ENCODE assay signal across 8 cellular contexts in genomic region chrX:11770320-11770719, GRCh38. TPM values are rescaled to one million over a fixed set of nuclear protein-coding genes. Genes with fewer than 3 reads are reported as not detected.
DNase-seq lines count a peak whose midpoint lies in the region; ATAC-seq and TF ChIP-seq lines count a peak whose summit lies in the region.

No MANE protein-coding gene starts in this region.

- H3K4me3 ChIP-seq in MG63 (no peak overlapping the region), brain microvascular endothelial cell (ENCODE audit: low read depth, low read length) (no peak overlapping the region), kidney epithelial cell (ENCODE audit: low read depth, low read length) (no peak overlapping the region), stomach (no peak overlapping the region)

- H3K36me3 ChIP-seq in MG63 (peaks cover 3% of the 10 kb centered on the region), brain microvascular endothelial cell (replicated peaks) (no peaks in the 10 kb centered on the region), kidney epithelial cell (ENCODE audit: control insufficient read depth, insufficient read depth, low read length) (peaks cover 1% of the 10 kb centered on the region), stomach (peaks cover 0 to 74% (median 57%) of the 10 kb centered on the region in 4 donors)

- H3K27ac ChIP-seq in brain microvascular endothelial cell (no peak overlapping the region), stomach (no peak overlapping the region)

- DNase-seq in NCI-H1092 treated with DMSO at 0.1 percent for 48 hours (lab: John Stamatoyannopoulos, UW) (peak; percentile 77), NCI-H1092 (lab: John Stamatoyannopoulos, UW) (no peak), MG63 (peak; percentile 15), SKM-1 (lab: John Stamatoyannopoulos, UW; ENCODE audit: unreplicated experiment) (peak; percentile 28), brain microvascular endothelial cell (peak; percentile 28), kidney epithelial cell (ENCODE audit: low read depth) (no peak), stomach (peak; percentile 49)

- intact Hi-C loops in stomach (cut with DNase I; ENCODE audit: low total_unique reads) = no loop called here

- no peaks in the 10 kb centered on the region for H3K4me1 ChIP-seq in stomach

- H3K27me3 ChIP-seq in MG63 = no peaks in the 10 kb centered on the region
- H3K27me3 ChIP-seq in brain microvascular endothelial cell (replicated peaks) = no peaks in the 10 kb centered on the region
- no peaks in the 10 kb centered on the region for H3K27me3 ChIP-seq in kidney epithelial cell (ENCODE audit: control insufficient read depth, insufficient read depth, low read length)
- no peaks in the 10 kb centered on the region for H3K27me3 ChIP-seq in stomach

- in situ Hi-C loops in brain microvascular endothelial cell (cut with HindIII; ENCODE audit: low pct_ligation_motif_present, low sequenced_read_pairs) = no loop called here

- peak; percentile 83 for TF ChIP-seq CTCF in brain microvascular endothelial cell (IDR thresholded peaks at IDR 0.05; ENCODE audit: low read depth, low read length, missing control alignments)
- peak; percentile 82 for TF ChIP-seq CTCF in kidney epithelial cell (IDR thresholded peaks at IDR 0.05; ENCODE audit: insufficient read depth, low read length, poor library complexity, severe bottlenecking)
- TF ChIP-seq CTCF in stomach (IDR thresholded peaks at IDR 0.05) = peak in 5 of 7 experiments; percentile 30 to 82 (median 70)

- no peak for TF ChIP-seq POLR2A in stomach (IDR thresholded peaks at IDR 0.05)

- TF ChIP-seq EP300 in stomach (IDR thresholded peaks at IDR 0.05) = no peak

- ATAC-seq in GM21786 (IDR thresholded peaks at IDR 0.05; ENCODE audit: unreplicated experiment) = peak; percentile 71

- H3K9me3 ChIP-seq in MG63 (no peaks in the 10 kb centered on the region), stomach (no peaks in the 10 kb centered on the region)

- whole genome bisulfite sequencing in stomach, 5 donors = 8 to 21% (median 9%) methylated on average over 4 to 12 of the region's 12 CpGs

RNA-seq across cellular contexts. Expression of gene MSL3, which starts 12.3 kb away (rescaled TPM):
- total RNA-seq in MG63 (2014; rRNA removed; shearing (Covaris generic); ENCODE audit: low replicate concordance) = 33.9 and 36.5 TPM in 2 replicates
- 30.9 and 32.1 TPM in 2 replicates for total RNA-seq in kidney epithelial cell
- total RNA-seq in stomach = 10 to 100 TPM; 13.6 to 44.0 (median 38.4) TPM
- polyA plus RNA-seq in stomach = 10 to 100 TPM; 16.5 to 22.3 (median 20.0) TPM

Comparison
In these comparisons a context has a peak if more than half of its experiments do, and no peak if none do; other contexts are left out.
1. DNase-seq: peak in NCI-H1092 treated with DMSO at 0.1 percent for 48 hours (single experiment), MG63 (single experiment), SKM-1 (single experiment), brain microvascular endothelial cell (single experiment) and stomach (single experiment); none in NCI-H1092 (single experiment) and kidney epithelial cell (single experiment).
2. Peak in every context shown above with its lines, with median percentiles within 50 percentile points of each other: CTCF ChIP-seq.